ENCODE assay signal across 16 cellular contexts in the genomic region with DNA sequence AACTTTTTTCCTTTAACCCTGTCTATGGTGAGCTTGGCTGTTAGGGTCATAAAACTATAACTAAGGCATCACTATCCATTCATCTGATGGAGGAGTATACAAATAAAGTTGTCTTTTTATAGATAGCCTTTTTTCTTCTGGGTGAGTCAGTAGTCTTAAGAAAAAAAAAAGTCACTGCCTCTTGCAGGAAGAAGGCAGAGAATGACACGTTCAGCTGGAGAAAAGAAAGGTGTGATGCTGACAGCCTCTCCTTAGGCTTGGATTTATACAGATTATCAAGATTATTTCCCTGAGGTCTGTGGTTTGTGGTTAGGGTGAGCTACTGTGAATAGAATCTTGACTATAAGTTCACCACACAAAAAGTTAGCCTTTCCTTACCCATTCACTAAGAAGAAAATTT. TPM values are rescaled to one million over a fixed set of nuclear protein-coding genes. Genes with fewer than 3 reads are reported as not detected.
DNase-seq lines count a peak whose midpoint lies in the region; ATAC-seq, FAIRE-seq and TF ChIP-seq lines count a peak whose summit lies in the region.
"Had no signal": no experiment of that assay in that cellular context is flagged by ENCODE, and none has a peak within 500 bp of the region (broad histone marks: within the 10 kb centered on the region; RNA-seq: fewer than 3 reads in every experiment).

No MANE protein-coding gene starts in this region.

- H3K9me3 ChIP-seq in fibroblast of lung (ENCODE audit: control insufficient read depth, insufficient read depth, low read depth, low read length): no peaks in the 10 kb centered on the region
- H3K9me3 ChIP-seq: esophagus muscularis mucosa, pancreas, tibial nerve had no signal

- no peaks in the 10 kb centered on the region for H3K4me1 ChIP-seq in fibroblast of lung (ENCODE audit: control insufficient read depth, extremely low read depth, insufficient read depth, low read length)
- H3K4me1 ChIP-seq: esophagus muscularis mucosa had no signal

- H2AFZ ChIP-seq in fibroblast of lung (ENCODE audit: low read length): no peak overlapping the region

- no peaks in the 10 kb centered on the region for H3K27me3 ChIP-seq in fibroblast of lung (ENCODE audit: control insufficient read depth, insufficient read depth, low read length)
- H3K27me3 ChIP-seq: cardiac muscle cell, esophagus muscularis mucosa, pancreas, tibial nerve had no signal

- TF ChIP-seq CTCF in fibroblast of lung (conservative IDR thresholded peaks at IDR 0.05 in 1 of 2, IDR thresholded peaks at IDR 0.05 in 1 of 2; ENCODE audit: low read depth in 1 of 2, low read length in 2 of 2): no peak

- H3K36me3 Mint-ChIP-seq in activated CD4-positive, alpha-beta T cell treated with anti-CD3 and anti-CD28 coated beads, Interleukin-2, amount 10 ng/mL, durations not matched to agents 24 days and 14 days (ENCODE audit: low read depth): no peaks in the 10 kb centered on the region
- H3K36me3 Mint-ChIP-seq: T-cell had no signal

- H3K4me3 Mint-ChIP-seq in activated CD4-positive, alpha-beta T cell treated with anti-CD3 and anti-CD28 coated beads, Interleukin-2, amount 10 ng/mL, durations not matched to agents 24 days and 14 days: no peak overlapping the region
- H3K4me3 Mint-ChIP-seq in stimulated activated naive CD8-positive, alpha-beta T cell treated with anti-CD3 and anti-CD28 coated beads, Interleukin-15, amount 100 ng/mL, for 72 hours: no peak overlapping the region
- H3K4me3 Mint-ChIP-seq: T-cell had no signal

- no peaks in the 10 kb centered on the region for H4K20me1 ChIP-seq in fibroblast of lung (ENCODE audit: control insufficient read depth, extremely low read depth, insufficient read depth, low read length)

- no peaks in the 10 kb centered on the region for H3K79me2 ChIP-seq in fibroblast of lung (ENCODE audit: control insufficient read depth, insufficient read depth, low read length)

- no peak overlapping the region for H3K27ac ChIP-seq in fibroblast of lung (ENCODE audit: insufficient read depth, low read length)
- H3K27ac ChIP-seq: cardiac muscle cell, esophagus muscularis mucosa had no signal

- DNase-seq in activated CD4-positive, alpha-beta T cell treated with anti-CD3 and anti-CD28 coated beads, Interleukin-2, amount 10 ng/mL, durations not matched to agents 24 days and 14 days: peak; percentile 59
- DNase-seq in activated CD4-positive, alpha-beta T cell treated with anti-CD3 and anti-CD28 coated beads for 1 hour: no peak
- peak; percentile 90 for DNase-seq in RCC 7860 (ENCODE audit: low spot score)
- DNase-seq in fibroblast of lung (ENCODE audit: low read depth in 2 of 2): peak; percentile 35 to 97
- no peak for DNase-seq in stimulated activated naive CD8-positive, alpha-beta T cell treated with anti-CD3 and anti-CD28 coated beads, Interleukin-15, amount 100 ng/mL, for 72 hours
- DNase-seq in frontal cortex (ENCODE audit: low spot score in 2 of 2): no peak
- DNase-seq: activated CD4-positive, alpha-beta T cell treated with anti-CD3 and anti-CD28 coated beads for 48 hours; Kasumi-1; pancreas; T-cell had no signal

- peak; percentile 54 for ATAC-seq in stimulated activated naive CD8-positive, alpha-beta T cell treated with anti-CD3 and anti-CD28 coated beads, Interleukin-15, amount 100 ng/mL, for 72 hours
- ATAC-seq in GM21619 (IDR thresholded peaks at IDR 0.05; ENCODE audit: unreplicated experiment): no peak
- ATAC-seq in HG02870 (IDR thresholded peaks at IDR 0.05; ENCODE audit: unreplicated experiment): no peak
- ATAC-seq: pancreas, T-cell had no signal

- no peak overlapping the region for H3K27ac Mint-ChIP-seq in activated CD4-positive, alpha-beta T cell treated with anti-CD3 and anti-CD28 coated beads, Interleukin-2, amount 10 ng/mL, durations not matched to agents 24 days and 14 days
- no peak overlapping the region for H3K27ac Mint-ChIP-seq in stimulated activated naive CD8-positive, alpha-beta T cell treated with anti-CD3 and anti-CD28 coated beads, Interleukin-15, amount 100 ng/mL, for 72 hours
- H3K27ac Mint-ChIP-seq: T-cell had no signal

- H3K36me3 ChIP-seq in fibroblast of lung (ENCODE audit: control insufficient read depth, insufficient read depth, low read length): no peaks in the 10 kb centered on the region
- H3K36me3 ChIP-seq: cardiac muscle cell, esophagus muscularis mucosa, pancreas, tibial nerve had no signal

- FAIRE-seq in RCC 7860 (lab: Jason Lieb, UNC) (peak; percentile 89), frontal cortex (lab: Jason Lieb, UNC) (no peak)
- FAIRE-seq: A204.1, pancreas had no signal

- no peak overlapping the region for H3K4me2 ChIP-seq in fibroblast of lung (ENCODE audit: extremely low read depth, insufficient read depth, low read length)

- peaks cover 20% of the 10 kb centered on the region for H3K4me1 Mint-ChIP-seq in activated CD4-positive, alpha-beta T cell treated with anti-CD3 and anti-CD28 coated beads, Interleukin-2, amount 10 ng/mL, durations not matched to agents 24 days and 14 days
- H3K4me1 Mint-ChIP-seq in stimulated activated naive CD8-positive, alpha-beta T cell treated with anti-CD3 and anti-CD28 coated beads, Interleukin-15, amount 100 ng/mL, for 72 hours: peaks cover 23% of the 10 kb centered on the region

- intact Hi-C loops in activated CD4-positive, alpha-beta T cell treated with anti-CD3 and anti-CD28 coated beads, Interleukin-2, amount 10 ng/mL, durations not matched to agents 24 days and 14 days (cut with micrococcal nuclease): no loop called here

- no peak overlapping the region for H3K9ac ChIP-seq in fibroblast of lung (ENCODE audit: insufficient read depth, low read length)

- no peak overlapping the region for H3K4me3 ChIP-seq in fibroblast of lung (replicated peaks in 1 of 4; ENCODE audit: control extremely low read depth in 1 of 4, insufficient read depth in 1 of 4, low read depth in 3 of 4, low read length in 4 of 4)
- H3K4me3 ChIP-seq: cardiac muscle cell, esophagus muscularis mucosa, pancreas, tibial nerve had no signal

- no peaks in the 10 kb centered on the region for H3K9me3 Mint-ChIP-seq in activated CD4-positive, alpha-beta T cell treated with anti-CD3 and anti-CD28 coated beads, Interleukin-2, amount 10 ng/mL, durations not matched to agents 24 days and 14 days
- no peaks in the 10 kb centered on the region for H3K9me3 Mint-ChIP-seq in stimulated activated naive CD8-positive, alpha-beta T cell treated with anti-CD3 and anti-CD28 coated beads, Interleukin-15, amount 100 ng/mL, for 72 hours
- H3K9me3 Mint-ChIP-seq: T-cell had no signal

- peaks cover 23% of the 10 kb centered on the region for H3K27me3 Mint-ChIP-seq in activated CD4-positive, alpha-beta T cell treated with anti-CD3 and anti-CD28 coated beads, Interleukin-2, amount 10 ng/mL, durations not matched to agents 24 days and 14 days
- peaks cover 62% of the 10 kb centered on the region for H3K27me3 Mint-ChIP-seq in stimulated activated naive CD8-positive, alpha-beta T cell treated with anti-CD3 and anti-CD28 coated beads, Interleukin-15, amount 100 ng/mL, for 72 hours

RNA-seq across cellular contexts. Expression of a gene that starts 23.0 kb away (rescaled TPM):
- 1.2 and 1.5 TPM in 2 replicates for total RNA-seq in activated CD4-positive, alpha-beta T cell treated with anti-CD3 and anti-CD28 coated beads, Interleukin-2, amount 10 ng/mL, durations not matched to agents 24 days and 14 days
- total RNA-seq in fibroblast of lung: 1.5 and 2.8 TPM in 2 replicates
- polyA plus RNA-seq in fibroblast of lung: 0.56 and 1.7 TPM in 2 replicates
- 0.20 and 0.93 TPM in 2 replicates for polyA plus RNA-seq in fibroblast of lung (2012)
- 0.19 and 0.51 TPM in 2 replicates for polyA minus RNA-seq in fibroblast of lung (ENCODE audit: low replicate concordance)
- total RNA-seq in frontal cortex: 2.9 TPM

Comparison
In these comparisons a context has a peak if more than half of its experiments do, and no peak if none do; other contexts are left out.
1. DNase-seq: peak in activated CD4-positive, alpha-beta T cell treated with anti-CD3 and anti-CD28 coated beads, Interleukin-2, amount 10 ng/mL, durations not matched to agents 24 days and 14 days (single experiment), RCC 7860 (single experiment) and fibroblast of lung (2 of 2); none in activated CD4-positive, alpha-beta T cell treated with anti-CD3 and anti-CD28 coated beads for 1 hour (single experiment), stimulated activated naive CD8-positive, alpha-beta T cell treated with anti-CD3 and anti-CD28 coated beads, Interleukin-15, amount 100 ng/mL, for 72 hours (0 of 2) and frontal cortex (0 of 2).